ENCODE assay signal across 12 cellular contexts in genomic region chr12:94263905-94264655, GRCh38.
DNase-seq lines count a peak whose midpoint lies in the region; ATAC-seq and TF ChIP-seq lines count a peak whose summit lies in the region.
"Had no signal": no experiment of that assay in that cellular context is flagged by ENCODE, and none has a peak within 500 bp of the region (broad histone marks: within the 10 kb centered on the region; RNA-seq: fewer than 3 reads in every experiment).

No MANE protein-coding gene starts in this region.

- TF ChIP-seq CTCF in esophagus muscularis mucosa (IDR thresholded peaks at IDR 0.05) (no peak), GM10248 (IDR thresholded peaks at IDR 0.05; ENCODE audit: control extremely low read depth, extremely low read depth, low read depth, missing control alignments) (no peak)

- intact Hi-C loops in esophagus muscularis mucosa (cut with DNase I), result no loop called here

- H3K4me1 ChIP-seq in esophagus muscularis mucosa, result peaks cover 23 to 64% (median 61%) of the 10 kb centered on the region in 4 donors

- no peaks in the 10 kb centered on the region for H3K9me3 ChIP-seq in esophagus muscularis mucosa
- H3K9me3 ChIP-seq: A549, Peyer's patch had no signal

- H3K27ac ChIP-seq in esophagus muscularis mucosa (replicated peaks in 1 of 4), result peak overlapping the region; percentile 80 to 87 (median 84)
- H3K27ac ChIP-seq: A549, cardiac muscle cell had no signal

- no peaks in the 10 kb centered on the region for H3K27me3 ChIP-seq in esophagus muscularis mucosa
- H3K27me3 ChIP-seq: cardiac muscle cell, Peyer's patch had no signal

- CTCF ChIA-PET in GM10248 (lab: Yijun Ruan, JAX), result interaction anchor here (1.4 to 2.0 kb wide), 2 partner anchors 25 to 49 kb away, joined by 3 to 10 read pairs; no protein-coding TSS in a partner anchor

- POLR2A ChIA-PET in GM10248 (lab: Yijun Ruan, JAX), result no interaction called here

- H3K4me3 ChIP-seq in esophagus muscularis mucosa, result no peak overlapping the region
- H3K4me3 ChIP-seq in skeletal muscle cell (ENCODE audit: low read depth, low read length), result no peak overlapping the region
- H3K4me3 ChIP-seq: A549, cardiac muscle cell had no signal

- DNase-seq in NCI-H2227 (lab: John Stamatoyannopoulos, UW; ENCODE audit: unreplicated experiment) (peak; percentile 25), NCI-H2227 treated with DMSO at 0.1 percent for 48 hours (lab: John Stamatoyannopoulos, UW) (no peak), MV-4-11 (lab: John Stamatoyannopoulos, UW) (peak; percentile 46), esophagus muscularis mucosa (ENCODE audit: extremely low spot score) (no peak), skeletal muscle cell (ENCODE audit: low read depth) (peak; percentile 54), AG08396 (ENCODE audit: low spot score) (no peak), GM10248 (ENCODE audit: extremely low spot score) (no peak)
- DNase-seq: hypothalamus had no signal

- no peak for TF ChIP-seq POLR2A in esophagus muscularis mucosa (IDR thresholded peaks at IDR 0.05; ENCODE audit: low read depth)

- no peaks in the 10 kb centered on the region for H3K36me3 ChIP-seq in esophagus muscularis mucosa
- H3K36me3 ChIP-seq: cardiac muscle cell, Peyer's patch had no signal

- WGBS in esophagus muscularis mucosa, result 70% methylated on average over 20 of the region's 21 CpGs

- ATAC-seq in HG03095 (IDR thresholded peaks at IDR 0.05; ENCODE audit: unreplicated experiment), result no peak

- no peak for TF ChIP-seq EP300 in esophagus muscularis mucosa (IDR thresholded peaks at IDR 0.05)

Comparison
In these comparisons a context has a peak if more than half of its experiments do, and no peak if none do; other contexts are left out.
1. DNase-seq: peak in NCI-H2227 (single experiment), MV-4-11 (single experiment) and skeletal muscle cell (single experiment); none in NCI-H2227 treated with DMSO at 0.1 percent for 48 hours (single experiment), esophagus muscularis mucosa (single experiment), AG08396 (single experiment) and GM10248 (single experiment).